ENCODE assay signal across 20 cellular contexts in the genomic region with DNA sequence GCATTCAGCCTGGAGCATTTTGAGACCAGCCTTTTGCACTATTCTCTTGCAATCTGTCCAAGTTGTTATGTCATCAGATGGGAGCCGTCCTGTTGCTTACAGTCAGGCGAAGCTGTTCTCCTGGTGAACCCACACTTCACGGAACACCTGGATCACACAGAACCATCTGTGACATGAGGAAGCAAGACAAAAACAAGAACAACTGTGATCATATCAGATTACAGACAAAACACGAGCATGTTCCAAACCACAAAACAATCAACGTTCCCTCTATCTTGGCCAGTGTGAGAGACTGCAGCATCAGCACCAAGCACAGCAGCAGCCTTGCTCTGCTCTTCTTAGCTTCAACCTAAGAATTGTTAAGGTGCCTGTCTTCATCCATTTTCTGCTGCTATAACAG.
"Had no signal": no experiment of that assay in that cellular context is flagged by ENCODE, and none has a peak within 500 bp of the region (broad histone marks: within the 10 kb centered on the region; RNA-seq: fewer than 3 reads in every experiment).

No MANE protein-coding gene starts in this region.

- H3K4me3 Mint-ChIP-seq: activated CD4-positive, alpha-beta T cell treated with anti-CD3 and anti-CD28 coated beads, Interleukin-2, amount 10 ng/mL, durations not matched to agents 24 days and 14 days; activated CD8-positive, alpha-beta T cell treated with anti-CD3 and anti-CD28 coated beads, Interleukin-2, amount 10 ng/mL, durations not matched to agents 7 days and 5 days; activated naive CD8-positive, alpha-beta T cell; nephron progenitor cell; stimulated activated naive B cell treated with anti-CD40 and anti-IgM and Interleukin-4, amounts not matched to agents 10 μg/mL and 1 μg/mL and 100 μg/mL, for 72 hours had no signal

- H3K27ac ChIP-seq: right atrium auricular region, skin epidermis, tibial artery had no signal

- H3K36me3 ChIP-seq: right atrium auricular region, tibial artery had no signal

- H3K27me3 Mint-ChIP-seq: activated CD4-positive, alpha-beta T cell treated with anti-CD3 and anti-CD28 coated beads, Interleukin-2, amount 10 ng/mL, durations not matched to agents 24 days and 14 days; activated naive CD8-positive, alpha-beta T cell had no signal

- ATAC-seq: activated CD8-positive, alpha-beta T cell treated with anti-CD3 and anti-CD28 coated beads, Interleukin-2, amount 10 ng/mL, durations not matched to agents 7 days and 5 days; esophagus mucosa; stimulated activated naive B cell treated with anti-CD40 and anti-IgM and Interleukin-4, amounts not matched to agents 10 μg/mL and 1 μg/mL and 100 μg/mL, for 72 hours had no signal

- H3K36me3 Mint-ChIP-seq: activated naive CD8-positive, alpha-beta T cell; stimulated activated naive B cell treated with anti-CD40 and anti-IgM and Interleukin-4, amounts not matched to agents 10 μg/mL and 1 μg/mL and 100 μg/mL, for 72 hours had no signal

- H3K27me3 ChIP-seq: right atrium auricular region had no signal

- H3K4me1 ChIP-seq: right atrium auricular region, tibial artery had no signal

- DNase-seq: activated CD4-positive, alpha-beta T cell treated with anti-CD3 and anti-CD28 coated beads, Interleukin-2, amount 10 ng/mL, durations not matched to agents 24 days and 14 days; activated CD4-positive, CD25-positive, alpha-beta regulatory T cell; activated CD8-positive, alpha-beta memory T cell treated with anti-CD3 and anti-CD28 coated beads, Interleukin-2, amount 50 U/mL, for 4 hours; activated CD8-positive, alpha-beta T cell treated with anti-CD3 and anti-CD28 coated beads, Interleukin-2, amount 10 ng/mL, durations not matched to agents 7 days and 5 days; activated gamma-delta T cell treated with Interleukin-2 at 50 U/mL for 16 hours; activated T-cell treated with anti-CD3 and anti-CD28 coated beads, Interleukin-2, amount 50 U/mL, for 48 hours; amniotic stem cell; hypothalamus; kidney glomerular epithelial cell; mesendoderm; nephron progenitor cell; stimulated activated CD4-positive, alpha-beta T cell treated with anti-CD3 and anti-CD28 coated beads, Interleukin-15, amount 100 ng/mL, for 24 hours; stimulated activated CD4-positive, alpha-beta T cell treated with anti-CD3 and anti-CD28 coated beads, Interleukin-4, amount 100 ng/mL, for 1 hour; stimulated activated naive B cell treated with anti-CD40 and anti-IgM and Interleukin-4, amounts not matched to agents 10 μg/mL and 1 μg/mL and 100 μg/mL, for 72 hours; tibial artery had no signal

- H3K4me3 ChIP-seq: right atrium auricular region, skin epidermis, tibial artery had no signal

- H3K4me1 Mint-ChIP-seq: activated CD4-positive, alpha-beta T cell treated with anti-CD3 and anti-CD28 coated beads, Interleukin-2, amount 10 ng/mL, durations not matched to agents 24 days and 14 days; nephron progenitor cell; stimulated activated naive B cell treated with anti-CD40 and anti-IgM and Interleukin-4, amounts not matched to agents 10 μg/mL and 1 μg/mL and 100 μg/mL, for 72 hours had no signal

- H3K9me3 Mint-ChIP-seq: activated CD4-positive, alpha-beta T cell treated with anti-CD3 and anti-CD28 coated beads, Interleukin-2, amount 10 ng/mL, durations not matched to agents 24 days and 14 days; nephron progenitor cell; stimulated activated naive B cell treated with anti-CD40 and anti-IgM and Interleukin-4, amounts not matched to agents 10 μg/mL and 1 μg/mL and 100 μg/mL, for 72 hours had no signal

- H3K27ac Mint-ChIP-seq: activated CD4-positive, alpha-beta T cell treated with anti-CD3 and anti-CD28 coated beads, Interleukin-2, amount 10 ng/mL, durations not matched to agents 24 days and 14 days; activated CD8-positive, alpha-beta T cell treated with anti-CD3 and anti-CD28 coated beads, Interleukin-2, amount 10 ng/mL, durations not matched to agents 7 days and 5 days; activated naive CD8-positive, alpha-beta T cell; nephron progenitor cell; progenitor cell of endocrine pancreas; stimulated activated naive B cell treated with anti-CD40 and anti-IgM and Interleukin-4, amounts not matched to agents 10 μg/mL and 1 μg/mL and 100 μg/mL, for 72 hours had no signal

- H3K9me3 ChIP-seq: right atrium auricular region, tibial artery had no signal
